In genomic region chr22:23837911-23838685, GRCh38 we compare ENCODE assay signal across 1 cellular context.
A peak's percentile ranks its signal among the peaks of the same experiment; 100 is the strongest.
TF ChIP-seq lines count a peak whose summit lies in the region.

No MANE protein-coding gene starts in this region.

TF ChIP-seq in HepG2, 621 proteins besides CTCF, POLR2A, EP300 and RAD21:
- peak; percentile 30 for TF ChIP-seq AGO2 (optimal IDR thresholded peaks at IDR 0.05; ENCODE audit: low read depth, low read length)
- no peak for TF ChIP-seq ZNF292 (CRISPR knock-in tag; IDR thresholded peaks at IDR 0.05; ENCODE audit: borderline replicate concordance, low read depth)
- no peak for TF ChIP-seq ZFP62 (CRISPR knock-in tag; IDR thresholded peaks at IDR 0.05)
